Comparison of ENCODE assay signal across 10 cellular contexts in genomic region chrX:71100581-71101505, GRCh38. TPM values are rescaled to one million over a fixed set of nuclear protein-coding genes. Genes with fewer than 3 reads are reported as not detected.
DNase-seq lines count a peak whose midpoint lies in the region; ATAC-seq lines count a peak whose summit lies in the region.
"Had no signal": no experiment of that assay in that cellular context is flagged by ENCODE, and none has a peak within 500 bp of the region (broad histone marks: within the 10 kb centered on the region; RNA-seq: fewer than 3 reads in every experiment).

No MANE protein-coding gene starts in this region.

- H3K4me3 ChIP-seq in SJCRH30, result no peak overlapping the region
- H3K4me3 ChIP-seq: breast epithelium, suprapubic skin had no signal

- CTCF ChIA-PET in activated CD4-positive, alpha-beta T cell treated with anti-CD3 and anti-CD28 coated beads for 36 hours (lab: Charles Lee), result interaction anchor here (0.7 to 2.7 kb wide), 8 partner anchors 9 to 181 kb away, joined by 3 to 22 read pairs (median 4); partner anchors contain the start of genes IL2RG and MED12

- H3K4me3 Mint-ChIP-seq in activated CD4-positive, alpha-beta T cell treated with anti-CD3 and anti-CD28 coated beads for 36 hours, result no peak overlapping the region
- H3K4me3 Mint-ChIP-seq in naive thymus-derived CD8-positive, alpha-beta T cell, result peak overlapping the region in 6 of 10 donors; percentile 28 to 77 (median 51)

- H3K27me3 ChIP-seq in SJCRH30, result no peaks in the 10 kb centered on the region
- H3K27me3 ChIP-seq: suprapubic skin had no signal

- H3K27ac Mint-ChIP-seq in activated CD4-positive, alpha-beta T cell treated with anti-CD3 and anti-CD28 coated beads for 36 hours, result peak overlapping the region; percentile 25
- H3K27ac Mint-ChIP-seq in naive thymus-derived CD8-positive, alpha-beta T cell, result peak overlapping the region; percentile 77 to 97 (median 93)

- no peak for ATAC-seq in activated CD4-positive, alpha-beta T cell treated with anti-CD3 and anti-CD28 coated beads for 36 hours
- ATAC-seq in naive thymus-derived CD8-positive, alpha-beta T cell, result peak; percentile 35 to 45
- no peak for ATAC-seq in esophagus mucosa

- H3K36me3 ChIP-seq in SJCRH30, result no peaks in the 10 kb centered on the region
- H3K36me3 ChIP-seq: breast epithelium, suprapubic skin had no signal

- intact Hi-C loops in activated CD4-positive, alpha-beta T cell treated with anti-CD3 and anti-CD28 coated beads for 36 hours (cut with DNase I, micrococcal nuclease), result no loop called here

- H3K4me1 Mint-ChIP-seq in activated CD4-positive, alpha-beta T cell treated with anti-CD3 and anti-CD28 coated beads for 36 hours, result peaks cover 73% of the 10 kb centered on the region
- H3K4me1 Mint-ChIP-seq in naive thymus-derived CD8-positive, alpha-beta T cell, result peaks cover 28 to 83% (median 79%) of the 10 kb centered on the region in 4 donors

- no peaks in the 10 kb centered on the region for H3K27me3 Mint-ChIP-seq in activated CD4-positive, alpha-beta T cell treated with anti-CD3 and anti-CD28 coated beads for 36 hours
- no peaks in the 10 kb centered on the region for H3K27me3 Mint-ChIP-seq in naive thymus-derived CD8-positive, alpha-beta T cell

- H3K9me3 Mint-ChIP-seq in activated CD4-positive, alpha-beta T cell treated with anti-CD3 and anti-CD28 coated beads for 36 hours (ENCODE audit: low read depth), result no peaks in the 10 kb centered on the region
- no peaks in the 10 kb centered on the region for H3K9me3 Mint-ChIP-seq in naive thymus-derived CD8-positive, alpha-beta T cell

- peak overlapping the region; percentile 94; the same call in 1 of the 2 replicates for H3K27ac ChIP-seq in SJCRH30
- H3K27ac ChIP-seq: breast epithelium, suprapubic skin had no signal

- H3K9me3 ChIP-seq in SJCRH30 (replicated peaks), result no peaks in the 10 kb centered on the region
- H3K9me3 ChIP-seq: breast epithelium, suprapubic skin had no signal

- peaks cover 19% of the 10 kb centered on the region for H3K36me3 Mint-ChIP-seq in activated CD4-positive, alpha-beta T cell treated with anti-CD3 and anti-CD28 coated beads for 36 hours (ENCODE audit: low read depth)
- H3K36me3 Mint-ChIP-seq in naive thymus-derived CD8-positive, alpha-beta T cell, result peaks cover 0 to 7% (median 1%) of the 10 kb centered on the region in 3 donors

- POLR2A ChIA-PET in activated CD4-positive, alpha-beta T cell treated with anti-CD3 and anti-CD28 coated beads for 36 hours (lab: Charles Lee), result interaction anchor here (0.6 to 1.2 kb wide), 2 partner anchors 18 to 37 kb away, joined by 3 read pairs; no protein-coding TSS in a partner anchor
- POLR2A ChIA-PET in naive thymus-derived CD8-positive, alpha-beta T cell (lab: Charles Lee), result interaction anchor here (0.6 to 10.6 kb wide), 13 partner anchors 9 to 265 kb away, joined by 3 to 134 read pairs (median 5); partner anchors contain the start of genes IL2RG, MED12, SNX12 and TAF1

- peak; percentile 50 for DNase-seq in activated CD4-positive, alpha-beta T cell treated with anti-CD3 and anti-CD28 coated beads for 36 hours
- no peak for DNase-seq in activated CD4-positive, alpha-beta T cell treated with anti-CD3 and anti-CD28 coated beads, Interleukin-2, amount 50 U/mL, for 4 hours
- DNase-seq in SJCRH30 (no peak), HPDE6-E6E7 (ENCODE audit: extremely low spot score) (no peak)
- peak in 4 of 10 donors; percentile 14 to 70 (median 24) for DNase-seq in naive thymus-derived CD8-positive, alpha-beta T cell
- DNase-seq: activated CD8-positive, alpha-beta memory T cell treated with anti-CD3 and anti-CD28 coated beads, Interleukin-2, amount 50 U/mL, for 4 hours; NCI-H2171 treated with DMSO at 0.1 percent for 48 hours had no signal

- H3K4me1 ChIP-seq in SJCRH30, result peaks cover 40% of the 10 kb centered on the region
- H3K4me1 ChIP-seq: breast epithelium had no signal

RNA-seq across cellular contexts. Expression of gene FOXO4, which starts 5.2 kb away (rescaled TPM):
- total RNA-seq in activated CD4-positive, alpha-beta T cell treated with anti-CD3 and anti-CD28 coated beads for 36 hours, result 10 to 100 TPM in 1 of 2 experiments, 1 to 10 TPM in 1; 9.5 to 10.8 TPM
- 10.9 and 11.0 TPM in 2 replicates for total RNA-seq in SJCRH30 (2014; rRNA removed; shearing (Covaris generic))
- 10 to 100 TPM; 26.6 to 33.7 TPM for total RNA-seq in naive thymus-derived CD8-positive, alpha-beta T cell
- polyA plus RNA-seq in naive thymus-derived CD8-positive, alpha-beta T cell, result 1 to 10 TPM; 1.3 to 2.1 (median 1.7) TPM
- total RNA-seq in esophagus mucosa, result 6.4 TPM

RNA-seq across cellular contexts. Expression of gene CXorf65, which starts 5.7 kb away (rescaled TPM):
- 10 to 100 TPM; 15.7 to 31.2 TPM for total RNA-seq in activated CD4-positive, alpha-beta T cell treated with anti-CD3 and anti-CD28 coated beads for 36 hours
- 0.25 and 0.28 TPM in 2 replicates for total RNA-seq in SJCRH30 (2014; rRNA removed; shearing (Covaris generic))
- 10 to 100 TPM; 39.6 to 40.4 TPM for total RNA-seq in naive thymus-derived CD8-positive, alpha-beta T cell
- polyA plus RNA-seq in naive thymus-derived CD8-positive, alpha-beta T cell, result 1 to 10 TPM in 1 of 3 donors, not detected in 2; 4.4 TPM
- total RNA-seq in esophagus mucosa, result not detected
- total RNA-seq: breast epithelium, suprapubic skin had no signal

RNA-seq across cellular contexts. Expression of gene IL2RG, which starts 10.5 kb away (rescaled TPM):
- total RNA-seq in activated CD4-positive, alpha-beta T cell treated with anti-CD3 and anti-CD28 coated beads for 36 hours, result 100 to 1,000 TPM; 278 to 342 TPM
- 0.10 TPM in 1 of 2 replicates, not detected in the other for total RNA-seq in SJCRH30 (2014; rRNA removed; shearing (Covaris generic))
- total RNA-seq in naive thymus-derived CD8-positive, alpha-beta T cell, result 100 to 1,000 TPM; 286 to 301 TPM
- 100 to 1,000 TPM; 920 to 951 (median 948) TPM for polyA plus RNA-seq in naive thymus-derived CD8-positive, alpha-beta T cell
- 1.9 TPM for total RNA-seq in esophagus mucosa

RNA-seq across cellular contexts. Expression of gene MED12, which starts 17.6 kb away (rescaled TPM):
- 10 to 100 TPM; 46.2 to 56.4 TPM for total RNA-seq in activated CD4-positive, alpha-beta T cell treated with anti-CD3 and anti-CD28 coated beads for 36 hours
- 39.8 and 44.3 TPM in 2 replicates for total RNA-seq in SJCRH30 (2014; rRNA removed; shearing (Covaris generic))
- total RNA-seq in naive thymus-derived CD8-positive, alpha-beta T cell, result 10 to 100 TPM; 79.0 to 80.0 TPM
- polyA plus RNA-seq in naive thymus-derived CD8-positive, alpha-beta T cell, result 10 to 100 TPM in 2 of 3 donors, 1 to 10 TPM in 1; 6.6 to 17.0 (median 10.2) TPM
- 23.3 TPM for total RNA-seq in esophagus mucosa

RNA-seq across cellular contexts. Expression of gene SNX12, which starts 32.7 kb away (rescaled TPM):
- 10 to 100 TPM; 43.2 to 44.6 TPM for total RNA-seq in activated CD4-positive, alpha-beta T cell treated with anti-CD3 and anti-CD28 coated beads for 36 hours
- total RNA-seq in SJCRH30 (2014; rRNA removed; shearing (Covaris generic)), result 103 and 105 TPM in 2 replicates
- total RNA-seq in naive thymus-derived CD8-positive, alpha-beta T cell, result 10 to 100 TPM; 27.9 to 29.8 TPM
- polyA plus RNA-seq in naive thymus-derived CD8-positive, alpha-beta T cell, result 1 to 10 TPM; 2.4 to 4.2 (median 3.7) TPM
- total RNA-seq in esophagus mucosa, result 57.3 TPM

Comparison
In these comparisons a context has a peak if more than half of its experiments do, and no peak if none do; other contexts are left out.
1. ATAC-seq: peak in naive thymus-derived CD8-positive, alpha-beta T cell (2 of 2); none in activated CD4-positive, alpha-beta T cell treated with anti-CD3 and anti-CD28 coated beads for 36 hours (single experiment) and esophagus mucosa (single experiment).
2. RNA of gene CXorf65, which starts 5.7 kb away (total RNA-seq): 39.6 to 40.4 TPM in naive thymus-derived CD8-positive, alpha-beta T cell and 15.7 to 31.2 TPM in activated CD4-positive, alpha-beta T cell treated with anti-CD3 and anti-CD28 coated beads for 36 hours; 0.25 to 0.28 TPM in SJCRH30 and not detected in esophagus mucosa (single experiment); every median in the first group is over 10 times any median in the second.
3. RNA of gene IL2RG, which starts 10.5 kb away (total RNA-seq): 278 to 342 TPM in activated CD4-positive, alpha-beta T cell treated with anti-CD3 and anti-CD28 coated beads for 36 hours and 286 to 301 TPM in naive thymus-derived CD8-positive, alpha-beta T cell; 1.9 TPM in esophagus mucosa (single experiment) and 0.10 TPM in SJCRH30; every median in the first group is over 10 times any median in the second.